In the genomic region with DNA sequence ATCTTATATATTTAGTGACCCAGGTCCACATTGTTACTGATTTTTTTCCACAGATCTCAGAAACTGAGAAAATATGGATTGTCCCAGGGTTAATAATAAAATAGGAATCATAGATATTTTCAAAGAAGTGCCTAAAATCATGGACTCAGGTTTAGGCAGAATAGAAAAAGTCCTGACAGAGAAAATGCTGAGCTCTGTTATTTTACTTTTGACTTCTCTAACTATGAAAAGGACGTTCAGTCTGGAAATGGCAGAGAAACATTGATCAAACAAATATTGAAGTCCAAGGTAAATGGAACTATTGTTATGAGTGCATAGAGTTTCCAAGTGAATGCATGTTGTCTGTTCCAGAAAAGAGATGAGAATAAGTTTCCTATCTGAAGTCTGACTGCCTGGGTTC, we compare ENCODE assay signal across 37 cellular contexts.
"Had no signal": no experiment of that assay in that cellular context is flagged by ENCODE, and none has a peak within 500 bp of the region (broad histone marks: within the 10 kb centered on the region; RNA-seq: fewer than 3 reads in every experiment).

No MANE protein-coding gene starts in this region.

- H3K27me3 ChIP-seq: ascending aorta, cardiac muscle cell had no signal

- H3K36me3 Mint-ChIP-seq: activated CD4-positive, alpha-beta memory T cell treated with anti-CD3 and anti-CD28 coated beads for 36 hours; activated naive CD4-positive, alpha-beta T cell treated with anti-CD3 and anti-CD28 coated beads, Interleukin-2, amount 50 U/mL, for 24 hours; activated naive CD8-positive, alpha-beta T cell; activated naive CD8-positive, alpha-beta T cell treated with anti-CD3 and anti-CD28 coated beads, Interleukin-2, amount 10 ng/mL, durations not matched to agents 7 days and 5 days; brain; T-cell had no signal

- DNase-seq: activated B cell treated with CpG ODN at 0.5 μM for 24 hours; activated CD4-positive, alpha-beta memory T cell treated with anti-CD3 and anti-CD28 coated beads for 36 hours; activated CD4-positive, alpha-beta T cell treated with anti-CD3 and anti-CD28 coated beads for 4 hours; activated CD4-positive, alpha-beta T cell treated with anti-CD3 and anti-CD28 coated beads, Interleukin-2, amount 10 ng/mL, durations not matched to agents 24 days and 14 days; activated CD4-positive, alpha-beta T cell treated with anti-CD3 and anti-CD28 coated beads, Interleukin-2, amount 50 U/mL, for 1 hour; activated CD4-positive, alpha-beta T cell treated with anti-CD3 and anti-CD28 coated beads, Interleukin-2, amount 50 U/mL, for 4 hours; activated CD4-positive, CD25-positive, alpha-beta regulatory T cell treated with anti-CD3 and anti-CD28 coated beads, Interleukin-2, amount 50 U/mL, for 72 hours; activated CD8-positive, alpha-beta memory T cell treated with anti-CD3 and anti-CD28 coated beads, Interleukin-2, amount 50 U/mL, for 4 hours; activated CD8-positive, alpha-beta T cell treated with anti-CD3 and anti-CD28 coated beads for 36 hours; activated effector memory CD4-positive, alpha-beta T cell treated with anti-CD3 and anti-CD28 coated beads, Interleukin-2, amount 50 U/mL, for 16 hours; activated gamma-delta T cell treated with Interleukin-2 at 50 U/mL for 16 hours; activated naive CD4-positive, alpha-beta T cell; activated naive CD4-positive, alpha-beta T cell treated with anti-CD3 and anti-CD28 coated beads for 36 hours; activated naive CD8-positive, alpha-beta T cell treated with anti-CD3 and anti-CD28 coated beads, Interleukin-2, amount 10 ng/mL, durations not matched to agents 7 days and 5 days; activated naive CD8-positive, alpha-beta T cell treated with anti-CD3 and anti-CD28 coated beads, Interleukin-2, amount 50 U/mL, for 24 hours; activated T-cell treated with anti-CD3 and anti-CD28 coated beads for 4 hours; activated T-cell treated with anti-CD3 and anti-CD28 coated beads, Interleukin-2, amount 50 U/mL, for 1 hour; activated T-cell treated with anti-CD3 and anti-CD28 coated beads, Interleukin-2, amount 50 U/mL, for 4 hours; activated T-cell treated with anti-CD3 and anti-CD28 coated beads, Interleukin-2, amount 50 U/mL, for 72 hours; amygdala; anterior cingulate cortex; caudate nucleus; cerebellar nuclear complex; T-cell; T-helper 17 cell; T1000 had no signal

- FAIRE-seq: bronchial epithelial cell, TTC549 had no signal

- H3K4me1 Mint-ChIP-seq: activated B cell treated with CpG ODN at 0.5 μM for 24 hours; activated CD4-positive, alpha-beta T cell treated with anti-CD3 and anti-CD28 coated beads, Interleukin-2, amount 10 ng/mL, durations not matched to agents 24 days and 14 days; activated naive CD4-positive, alpha-beta T cell treated with anti-CD3 and anti-CD28 coated beads, Interleukin-2, amount 50 U/mL, for 24 hours; activated naive CD8-positive, alpha-beta T cell treated with anti-CD3 and anti-CD28 coated beads, Interleukin-2, amount 10 ng/mL, durations not matched to agents 7 days and 5 days; activated naive CD8-positive, alpha-beta T cell treated with anti-CD3 and anti-CD28 coated beads, Interleukin-2, amount 50 U/mL, for 24 hours; activated T-helper 17 cell treated with anti-CD3 and anti-CD28 coated beads, Interleukin-2, amount 50 U/mL, for 72 hours; central memory CD8-positive, alpha-beta T cell; T-cell; T-helper 17 cell had no signal

- H3K27ac Mint-ChIP-seq: activated B cell treated with CpG ODN at 0.5 μM for 24 hours; activated CD4-positive, alpha-beta memory T cell treated with anti-CD3 and anti-CD28 coated beads for 36 hours; activated CD4-positive, alpha-beta T cell treated with anti-CD3 and anti-CD28 coated beads, Interleukin-2, amount 10 ng/mL, durations not matched to agents 24 days and 14 days; activated CD8-positive, alpha-beta T cell treated with anti-CD3 and anti-CD28 coated beads for 36 hours; activated naive CD4-positive, alpha-beta T cell treated with anti-CD3 and anti-CD28 coated beads for 36 hours; activated naive CD4-positive, alpha-beta T cell treated with anti-CD3 and anti-CD28 coated beads, Interleukin-2, amount 50 U/mL, for 24 hours; activated naive CD8-positive, alpha-beta T cell; activated naive CD8-positive, alpha-beta T cell treated with anti-CD3 and anti-CD28 coated beads, Interleukin-2, amount 10 ng/mL, durations not matched to agents 7 days and 5 days; activated naive CD8-positive, alpha-beta T cell treated with anti-CD3 and anti-CD28 coated beads, Interleukin-2, amount 50 U/mL, for 24 hours; activated T-cell treated with anti-CD3 and anti-CD28 coated beads, Interleukin-2, amount 50 U/mL, for 72 hours; activated T-helper 1 cell treated with anti-CD3 and anti-CD28 coated beads, Interleukin-12 subunit alpha, Interleukin-12 subunit beta, Interleukin-2, Interleukin-4 antibody, amounts not matched to agents 30 ng/mL and 10 ng/mL and 1 ng/mL, durations not matched to agents 14 hours and 24 hours and 36 hours; activated T-helper 17 cell treated with anti-CD3 and anti-CD28 coated beads, Interleukin-2, amount 50 U/mL, for 72 hours; brain; T-cell; T-helper 17 cell had no signal

- H3K9me3 ChIP-seq: ascending aorta had no signal

- H3K27me3 Mint-ChIP-seq: activated B cell treated with CpG ODN at 0.5 μM for 24 hours; activated CD4-positive, alpha-beta memory T cell treated with anti-CD3 and anti-CD28 coated beads for 36 hours; activated CD4-positive, alpha-beta T cell treated with anti-CD3 and anti-CD28 coated beads, Interleukin-2, amount 10 ng/mL, durations not matched to agents 24 days and 14 days; activated CD8-positive, alpha-beta T cell treated with anti-CD3 and anti-CD28 coated beads for 36 hours; activated naive CD4-positive, alpha-beta T cell treated with anti-CD3 and anti-CD28 coated beads, Interleukin-2, amount 50 U/mL, for 24 hours; activated naive CD8-positive, alpha-beta T cell; activated naive CD8-positive, alpha-beta T cell treated with anti-CD3 and anti-CD28 coated beads, Interleukin-2, amount 10 ng/mL, durations not matched to agents 7 days and 5 days; activated T-helper 17 cell treated with anti-CD3 and anti-CD28 coated beads, Interleukin-2, amount 50 U/mL, for 72 hours; brain; central memory CD8-positive, alpha-beta T cell; T-cell; T-helper 17 cell had no signal

- H3K4me3 ChIP-seq: ascending aorta, cardiac muscle cell had no signal

- H3K4me1 ChIP-seq: ascending aorta had no signal

- H3K9me3 Mint-ChIP-seq: activated CD4-positive, alpha-beta memory T cell treated with anti-CD3 and anti-CD28 coated beads for 36 hours; activated CD4-positive, alpha-beta T cell treated with anti-CD3 and anti-CD28 coated beads, Interleukin-2, amount 10 ng/mL, durations not matched to agents 24 days and 14 days; activated CD8-positive, alpha-beta T cell treated with anti-CD3 and anti-CD28 coated beads for 36 hours; activated naive CD4-positive, alpha-beta T cell treated with anti-CD3 and anti-CD28 coated beads, Interleukin-2, amount 50 U/mL, for 24 hours; activated naive CD8-positive, alpha-beta T cell treated with anti-CD3 and anti-CD28 coated beads, Interleukin-2, amount 10 ng/mL, durations not matched to agents 7 days and 5 days; activated naive CD8-positive, alpha-beta T cell treated with anti-CD3 and anti-CD28 coated beads, Interleukin-2, amount 50 U/mL, for 24 hours; activated T-cell treated with anti-CD3 and anti-CD28 coated beads, Interleukin-2, amount 50 U/mL, for 4 hours; activated T-cell treated with anti-CD3 and anti-CD28 coated beads, Interleukin-2, amount 50 U/mL, for 72 hours; activated T-helper 1 cell treated with anti-CD3 and anti-CD28 coated beads, Interleukin-12 subunit alpha, Interleukin-12 subunit beta, Interleukin-2, Interleukin-4 antibody, amounts not matched to agents 30 ng/mL and 10 ng/mL and 1 ng/mL, durations not matched to agents 14 hours and 24 hours and 36 hours; brain; central memory CD8-positive, alpha-beta T cell; T-cell had no signal

- ATAC-seq: activated CD8-positive, alpha-beta T cell treated with anti-CD3 and anti-CD28 coated beads for 36 hours; activated naive CD8-positive, alpha-beta T cell treated with anti-CD3 and anti-CD28 coated beads, Interleukin-2, amount 50 U/mL, for 24 hours; activated T-cell treated with anti-CD3 and anti-CD28 coated beads, Interleukin-2, amount 50 U/mL, for 4 hours; activated T-cell treated with anti-CD3 and anti-CD28 coated beads, Interleukin-2, amount 50 U/mL, for 72 hours; activated T-helper 17 cell treated with anti-CD3 and anti-CD28 coated beads, Interleukin-2, amount 50 U/mL, for 72 hours; T-cell; T-helper 17 cell had no signal

- H3K36me3 ChIP-seq: ascending aorta, cardiac muscle cell had no signal

- H3K27ac ChIP-seq: ascending aorta, cardiac muscle cell, VCaP had no signal

- H3K4me3 Mint-ChIP-seq: activated B cell treated with CpG ODN at 0.5 μM for 24 hours; activated CD4-positive, alpha-beta memory T cell treated with anti-CD3 and anti-CD28 coated beads for 36 hours; activated CD4-positive, alpha-beta T cell treated with anti-CD3 and anti-CD28 coated beads, Interleukin-2, amount 10 ng/mL, durations not matched to agents 24 days and 14 days; activated CD8-positive, alpha-beta T cell treated with anti-CD3 and anti-CD28 coated beads for 36 hours; activated naive CD4-positive, alpha-beta T cell treated with anti-CD3 and anti-CD28 coated beads for 36 hours; activated naive CD4-positive, alpha-beta T cell treated with anti-CD3 and anti-CD28 coated beads, Interleukin-2, amount 50 U/mL, for 24 hours; activated naive CD8-positive, alpha-beta T cell; activated naive CD8-positive, alpha-beta T cell treated with anti-CD3 and anti-CD28 coated beads, Interleukin-2, amount 10 ng/mL, durations not matched to agents 7 days and 5 days; activated naive CD8-positive, alpha-beta T cell treated with anti-CD3 and anti-CD28 coated beads, Interleukin-2, amount 50 U/mL, for 24 hours; activated T-cell treated with anti-CD3 and anti-CD28 coated beads, Interleukin-2, amount 50 U/mL, for 4 hours; activated T-cell treated with anti-CD3 and anti-CD28 coated beads, Interleukin-2, amount 50 U/mL, for 72 hours; activated T-helper 1 cell treated with anti-CD3 and anti-CD28 coated beads, Interleukin-12 subunit alpha, Interleukin-12 subunit beta, Interleukin-2, Interleukin-4 antibody, amounts not matched to agents 30 ng/mL and 10 ng/mL and 1 ng/mL, durations not matched to agents 14 hours and 24 hours and 36 hours; activated T-helper 17 cell treated with anti-CD3 and anti-CD28 coated beads, Interleukin-2, amount 50 U/mL, for 72 hours; brain; central memory CD8-positive, alpha-beta T cell; T-cell; T-helper 17 cell had no signal
